ENCODE assay signal across 8 cellular contexts in the genomic region with DNA sequence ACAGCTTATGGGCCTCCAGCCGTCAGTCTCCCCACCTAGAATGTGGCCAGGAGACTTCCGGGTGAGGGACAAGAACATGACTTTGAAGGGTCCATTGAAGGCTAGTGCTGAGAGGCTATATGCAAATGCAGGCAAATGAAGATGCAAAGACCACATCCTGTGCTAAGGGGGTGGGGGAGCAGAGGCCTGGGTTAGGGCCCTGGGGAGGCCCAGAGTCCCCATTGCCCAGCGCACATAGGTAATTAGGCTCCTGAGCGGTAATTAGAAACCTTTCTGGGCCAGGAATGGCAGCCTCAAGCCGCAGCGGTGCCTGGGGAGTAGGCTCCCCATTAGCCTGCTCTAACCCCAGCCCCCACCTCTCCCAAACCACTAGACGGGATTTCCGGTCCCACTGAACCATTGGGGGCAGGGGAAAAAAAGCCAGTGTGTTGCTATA. TPM values are rescaled to one million over a fixed set of nuclear protein-coding genes. Genes with fewer than 3 reads are reported as not detected.
DNase-seq lines count a peak whose midpoint lies in the region; TF ChIP-seq lines count a peak whose summit lies in the region.

No MANE protein-coding gene starts in this region.

- H3K4me1 ChIP-seq in neural progenitor cell: peaks cover 21% of the 10 kb centered on the region

- H3K36me3 ChIP-seq in KOPT-K1 (ENCODE audit: insufficient read depth, low read length) (peaks cover 40% of the 10 kb centered on the region), neural progenitor cell (no peaks in the 10 kb centered on the region)

- no peak overlapping the region for H3K4me3 ChIP-seq in neural progenitor cell

- no peaks in the 10 kb centered on the region for H3F3A ChIP-seq in neural progenitor cell (ENCODE audit: low read depth)

- H3K27ac ChIP-seq in KOPT-K1 (ENCODE audit: low read depth, low read length, poor library complexity, severe bottlenecking) (peak overlapping the region; percentile 98), neural progenitor cell (no peak overlapping the region)

- no peaks in the 10 kb centered on the region for H3K27me3 ChIP-seq in neural progenitor cell

- H3K9me3 ChIP-seq in KOPT-K1 (ENCODE audit: insufficient read depth, low read length, poor library complexity, severe bottlenecking): no peaks in the 10 kb centered on the region
- no peaks in the 10 kb centered on the region for H3K9me3 ChIP-seq in neural progenitor cell (ENCODE audit: low read depth)

- H3K4me2 ChIP-seq in neural progenitor cell: peak overlapping the region; percentile 35

- no peak for TF ChIP-seq CTCF in neural progenitor cell (IDR thresholded peaks at IDR 0.05)

- H3K4me3 Mint-ChIP-seq in neural progenitor cell: no peak overlapping the region

- H3K4me1 Mint-ChIP-seq in neural progenitor cell: peaks cover 54% of the 10 kb centered on the region

- DNase-seq in stimulated activated CD4-positive, alpha-beta T cell treated with anti-CD3 and anti-CD28 coated beads, Interleukin-15, amount 100 ng/mL, for 24 hours: peak; percentile 66
- no peak for DNase-seq in stimulated activated CD4-positive, alpha-beta T cell treated with anti-CD3 and anti-CD28 coated beads, Interleukin-4, amount 100 ng/mL, for 4 hours
- DNase-seq in activated gamma-delta T cell treated with anti-CD3 and anti-CD28 coated beads, Interleukin-2, amount 50 U/mL, for 16 hours (ENCODE audit: low read depth): peak; percentile 38
- peak; percentile 21 for DNase-seq in neural progenitor cell (ENCODE audit: low spot score)
- no peak for DNase-seq in NCI-H748 (lab: John Stamatoyannopoulos, UW; ENCODE audit: unreplicated experiment)
- DNase-seq in COLO829 (ENCODE audit: low spot score): no peak
- DNase-seq in stimulated activated CD4-positive, alpha-beta T cell treated with anti-CD3 and anti-CD28 coated beads, Interleukin-12 subunit alpha, Interleukin-12 subunit beta, amount 100 ng/mL, for 4 hours: no peak

- peaks cover 100% of the 10 kb centered on the region for H4K20me1 ChIP-seq in neural progenitor cell (ENCODE audit: low read depth)

- H2AFZ ChIP-seq in neural progenitor cell (replicated peaks): no peak overlapping the region

- no peak overlapping the region for H3K9ac ChIP-seq in neural progenitor cell

- H3K9me3 Mint-ChIP-seq in neural progenitor cell: no peaks in the 10 kb centered on the region

- peaks cover 85% of the 10 kb centered on the region for H3K79me2 ChIP-seq in neural progenitor cell (ENCODE audit: low read depth)

- no peak overlapping the region for H3K27ac Mint-ChIP-seq in neural progenitor cell

- H3K27me3 Mint-ChIP-seq in neural progenitor cell (ENCODE audit: insufficient read depth, low read depth): peaks cover 1% of the 10 kb centered on the region

- H3K36me3 Mint-ChIP-seq in neural progenitor cell: peaks cover 2% of the 10 kb centered on the region

RNA-seq across cellular contexts. Expression of gene CSK, which starts 6.9 kb away (rescaled TPM):
- 18.3 and 25.4 TPM in 2 replicates for total RNA-seq in neural progenitor cell (ENCODE audit: low replicate concordance)

RNA-seq across cellular contexts. Expression of gene LMAN1L, which starts 23.9 kb away (rescaled TPM):
- not detected in 2 replicates for total RNA-seq in neural progenitor cell (ENCODE audit: low replicate concordance)

RNA-seq across cellular contexts. Expression of gene CPLX3, which starts 37.7 kb away (rescaled TPM):
- total RNA-seq in neural progenitor cell (ENCODE audit: low replicate concordance): not detected in 2 replicates

RNA-seq across cellular contexts. Expression of gene CYP1A2, which starts 40.1 kb away (rescaled TPM):
- total RNA-seq in neural progenitor cell (ENCODE audit: low replicate concordance): not detected in 2 replicates

RNA-seq across cellular contexts. Expression of gene ULK3, which starts 54.2 kb away (rescaled TPM):
- total RNA-seq in neural progenitor cell (ENCODE audit: low replicate concordance): 22.7 and 37.4 TPM in 2 replicates

Comparison
In these comparisons a context has a peak if more than half of its experiments do, and no peak if none do; other contexts are left out.
1. DNase-seq: peak in stimulated activated CD4-positive, alpha-beta T cell treated with anti-CD3 and anti-CD28 coated beads, Interleukin-15, amount 100 ng/mL, for 24 hours (single experiment), activated gamma-delta T cell treated with anti-CD3 and anti-CD28 coated beads, Interleukin-2, amount 50 U/mL, for 16 hours (single experiment) and neural progenitor cell (single experiment); none in stimulated activated CD4-positive, alpha-beta T cell treated with anti-CD3 and anti-CD28 coated beads, Interleukin-4, amount 100 ng/mL, for 4 hours (0 of 2), NCI-H748 (single experiment), COLO829 (single experiment) and stimulated activated CD4-positive, alpha-beta T cell treated with anti-CD3 and anti-CD28 coated beads, Interleukin-12 subunit alpha, Interleukin-12 subunit beta, amount 100 ng/mL, for 4 hours (single experiment).